10 cellular contexts compared by ENCODE assay signal in the genomic region with DNA sequence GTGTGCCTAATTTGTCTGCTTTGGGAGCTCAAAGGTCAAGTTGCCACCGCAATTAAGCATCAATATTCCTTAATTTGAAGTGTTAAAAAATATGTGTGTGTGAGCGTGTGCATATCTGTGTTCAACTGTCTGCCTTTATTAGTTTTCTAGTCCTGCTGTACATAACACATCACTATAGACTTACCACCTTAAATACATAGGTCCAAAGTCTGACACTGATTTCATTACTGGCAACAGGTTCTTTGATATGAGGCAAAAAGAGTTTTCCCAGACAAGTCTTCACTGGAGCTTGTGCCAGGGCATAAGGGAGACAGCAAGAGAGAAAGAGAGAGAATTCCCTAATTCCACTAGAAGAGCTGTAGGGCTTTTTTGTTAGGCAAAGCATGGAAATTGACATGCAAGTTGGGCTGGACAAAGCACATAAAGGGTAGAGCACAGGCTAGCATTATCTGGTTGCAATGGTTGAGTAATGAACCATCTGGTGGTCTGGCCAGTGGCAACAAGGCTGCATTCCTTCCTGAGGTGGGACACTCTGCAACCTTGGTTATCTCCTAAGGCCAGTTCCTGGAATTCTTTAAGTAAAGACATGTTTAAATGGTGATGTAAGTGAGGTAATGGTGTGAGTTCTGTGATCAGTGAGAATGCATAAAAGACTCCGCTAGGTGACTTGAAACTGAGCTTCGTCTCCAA.
A peak's percentile ranks its signal among the peaks of the same experiment; 100 is the strongest.
DNase-seq lines count a peak whose midpoint lies in the region; ATAC-seq and TF ChIP-seq lines count a peak whose summit lies in the region.
"Had no signal": no experiment of that assay in that cellular context is flagged by ENCODE, and none has a peak within 500 bp of the region (broad histone marks: within the 10 kb centered on the region; RNA-seq: fewer than 3 reads in every experiment).

No MANE protein-coding gene starts in this region.

- TF ChIP-seq CTCF in cardiac fibroblast (IDR thresholded peaks at IDR 0.05; ENCODE audit: low read depth, low read length) (no peak), thoracic aorta (IDR thresholded peaks at IDR 0.05) (no peak), lower leg skin (IDR thresholded peaks at IDR 0.05) (no peak)

- H3K36me3 ChIP-seq in iPS-18a (ENCODE audit: control insufficient read depth, low read depth, low read length) (no peaks in the 10 kb centered on the region), thoracic aorta (no peaks in the 10 kb centered on the region)

- H3K9me3 ChIP-seq in iPS-18a (ENCODE audit: control insufficient read depth, low read depth, low read length) (no peaks in the 10 kb centered on the region), thoracic aorta (no peaks in the 10 kb centered on the region)

- intact Hi-C loops in lower leg skin (cut with DNase I; ENCODE audit: low total_unique reads), result no loop called here

- H3K4me1 ChIP-seq in iPS-18a (ENCODE audit: control insufficient read depth, low read depth, low read length) (peaks cover 16% of the 10 kb centered on the region), thoracic aorta (ENCODE audit: control insufficient read depth in 1 of 2, low read depth in 2 of 2) (peaks cover 18 to 40% of the 10 kb centered on the region in 2 donors)

- no peak overlapping the region for H3K9ac ChIP-seq in iPS-18a (ENCODE audit: low read length)

- H3K4me3 ChIP-seq in cardiac fibroblast (replicated peaks in 1 of 2; ENCODE audit: low read depth in 2 of 2, low read length in 2 of 2) (no peak overlapping the region), iPS-18a (ENCODE audit: low read length) (peak overlapping the region; percentile 2), thoracic aorta (no peak overlapping the region), lower leg skin (ENCODE audit: low read depth, poor library complexity, severe bottlenecking) (no peak overlapping the region)
- H3K4me3 ChIP-seq: skin epidermis had no signal

- H3K27ac ChIP-seq in iPS-18a (ENCODE audit: low read length) (no peak overlapping the region), thoracic aorta (peak overlapping the region; percentile 38 to 47)

- DNase-seq in HT-29 (ENCODE audit: low spot score), result peak; percentile 28
- DNase-seq in cardiac fibroblast (ENCODE audit: low read depth in 2 of 2), result peak; percentile 73
- no peak for DNase-seq in thoracic aorta (ENCODE audit: low spot score)
- DNase-seq in lower leg skin (ENCODE audit: low spot score in 2 of 2), result no peak
- DNase-seq in AML-193 (lab: John Stamatoyannopoulos, UW), result no peak
- DNase-seq in C1 segment of cervical spinal cord (lab: John Stamatoyannopoulos, UW), result no peak
- no peak for DNase-seq in SK-N-DZ (ENCODE audit: low spot score)
- DNase-seq: activated CD4-positive, alpha-beta T cell treated with anti-CD3 and anti-CD28 coated beads for 4 hours had no signal

- H3K27me3 ChIP-seq in iPS-18a (ENCODE audit: control insufficient read depth, insufficient read depth, low read length), result no peaks in the 10 kb centered on the region
- no peaks in the 10 kb centered on the region for H3K27me3 ChIP-seq in thoracic aorta (replicated peaks; ENCODE audit: insufficient read depth)

- no peak for TF ChIP-seq POLR2A in lower leg skin (IDR thresholded peaks at IDR 0.05)

- WGBS in lower leg skin, 2 donors, result 90 to 93% methylated on average over 4 of the region's 4 CpGs

- no peak for ATAC-seq in thoracic aorta (ENCODE audit: insufficient number of reproducible peaks, low FRiP score, low read depth)

Comparison
In these comparisons a context has a peak if more than half of its experiments do, and no peak if none do; other contexts are left out.
1. DNase-seq: peak in HT-29 (single experiment) and cardiac fibroblast (2 of 2); none in thoracic aorta (single experiment), lower leg skin (0 of 2), AML-193 (0 of 2), C1 segment of cervical spinal cord (0 of 14) and SK-N-DZ (single experiment).